Comparison of ENCODE assay signal across 18 cellular contexts in genomic region chr9:124021385-124021769, GRCh38. TPM values are rescaled to one million over a fixed set of nuclear protein-coding genes. Genes with fewer than 3 reads are reported as not detected.
A peak's percentile ranks its signal among the peaks of the same experiment; 100 is the strongest.
DNase-seq lines count a peak whose midpoint lies in the region; ATAC-seq and TF ChIP-seq lines count a peak whose summit lies in the region.
"Had no signal": no experiment of that assay in that cellular context is flagged by ENCODE, and none has a peak within 500 bp of the region (broad histone marks: within the 10 kb centered on the region; RNA-seq: fewer than 3 reads in every experiment).

No MANE protein-coding gene starts in this region.

- no peak overlapping the region for H4K91ac ChIP-seq in neuronal stem cell (ENCODE audit: low read depth, low read length, poor library complexity)

- peak overlapping the region; percentile 77 for H3K23ac ChIP-seq in neuronal stem cell (ENCODE audit: low read depth, low read length, poor library complexity)

- no CpG with 5 or more reads among the region's 5 CpGs for WGBS in neuronal stem cell (ENCODE audit: extremely low coverage in 2 of 2, insufficient read length in 2 of 2, insufficient replicate concordance in 1 of 2), 2 donors

- no peak overlapping the region for H2BK5ac ChIP-seq in neuronal stem cell (ENCODE audit: low read length)

- no peak overlapping the region for H3K4ac ChIP-seq in neuronal stem cell (ENCODE audit: low read length)

- H3K36me3 ChIP-seq in neuronal stem cell (replicated peaks in 1 of 2; ENCODE audit: control insufficient read depth in 2 of 2, insufficient read depth in 2 of 2, low read length in 2 of 2) (peaks cover 0 to 55% of the 10 kb centered on the region in 2 donors), Karpas-422 (ENCODE audit: insufficient read depth, low read length) (no peaks in the 10 kb centered on the region)
- H3K36me3 ChIP-seq: BLaER1, MG63, Peyer's patch had no signal

- TF ChIP-seq CTCF in brain (conservative IDR thresholded peaks at IDR 0.05) = no peak

- H4K8ac ChIP-seq in neuronal stem cell (ENCODE audit: low read depth, low read length) = no peak overlapping the region

- no peaks in the 10 kb centered on the region for H3K9me2 ChIP-seq in Karpas-422 (replicated peaks; ENCODE audit: insufficient read depth, low read length)

- H4K20me1 ChIP-seq in Karpas-422 (ENCODE audit: insufficient read depth, low read depth, low read length) = no peaks in the 10 kb centered on the region

- H3K27me3 Mint-ChIP-seq in activated T-cell treated with anti-CD3 and anti-CD28 coated beads, Interleukin-2, amount 50 U/mL, for 72 hours (ENCODE audit: low read depth) = peaks cover 84% of the 10 kb centered on the region
- H3K27me3 Mint-ChIP-seq in IgD-negative memory B cell (peaks cover 68% of the 10 kb centered on the region), brain (peaks cover 66% of the 10 kb centered on the region)

- peak overlapping the region; percentile 66 for H3K18ac ChIP-seq in neuronal stem cell (ENCODE audit: low read length)

- H3K4me3 ChIP-seq in neuronal stem cell (ENCODE audit: low read length in 2 of 2) = no peak overlapping the region
- H3K4me3 ChIP-seq in Karpas-422 (ENCODE audit: low read length) = no peak overlapping the region
- H3K4me3 ChIP-seq: BLaER1, MG63, Peyer's patch had no signal

- H3K27ac Mint-ChIP-seq in activated T-cell treated with anti-CD3 and anti-CD28 coated beads, Interleukin-2, amount 50 U/mL, for 72 hours = peak overlapping the region; percentile 5
- H3K27ac Mint-ChIP-seq in IgD-negative memory B cell (peak overlapping the region; percentile 81 to 97 (median 83)), brain (peak overlapping the region in 3 of 5 experiments; percentile 2 to 83 (median 69))

- H3K27me3 ChIP-seq in neuronal stem cell (ENCODE audit: control insufficient read depth in 3 of 3, insufficient read depth in 3 of 3, low read depth in 1 of 3, low read length in 3 of 3) (peaks cover 0 to 86% (median 0%) of the 10 kb centered on the region in 3 experiments), Karpas-422 (ENCODE audit: low read length) (no peaks in the 10 kb centered on the region)
- H3K27me3 ChIP-seq: MG63 had no signal

- H2AFZ ChIP-seq in neuronal stem cell (ENCODE audit: low read length) = no peak overlapping the region
- no peak overlapping the region for H2AFZ ChIP-seq in Karpas-422 (ENCODE audit: low read length)

- H3K4me1 Mint-ChIP-seq in activated T-cell treated with anti-CD3 and anti-CD28 coated beads, Interleukin-2, amount 50 U/mL, for 72 hours (ENCODE audit: low read depth) = peaks cover 31% of the 10 kb centered on the region
- H3K4me1 Mint-ChIP-seq in IgD-negative memory B cell (peaks cover 14 to 27% (median 20%) of the 10 kb centered on the region in 3 donors), brain (peaks cover 25% of the 10 kb centered on the region)

- H3K9me3 Mint-ChIP-seq in activated T-cell treated with anti-CD3 and anti-CD28 coated beads, Interleukin-2, amount 50 U/mL, for 72 hours = no peaks in the 10 kb centered on the region
- H3K9me3 Mint-ChIP-seq in IgD-negative memory B cell (peaks cover 0 to 14% (median 0%) of the 10 kb centered on the region in 3 donors), brain (peaks cover 0 to 14% (median 0%) of the 10 kb centered on the region in 5 experiments)

- peak overlapping the region; percentile 16 to 42 for H3K4me3 Mint-ChIP-seq in activated T-cell treated with anti-CD3 and anti-CD28 coated beads, Interleukin-2, amount 50 U/mL, for 72 hours
- H3K4me3 Mint-ChIP-seq in IgD-negative memory B cell = peak overlapping the region in 3 of 4 donors; percentile 8 to 71 (median 10)
- peak overlapping the region in 3 of 5 experiments; percentile 7 to 44 (median 34) for H3K4me3 Mint-ChIP-seq in brain

- no peak overlapping the region for H2BK15ac ChIP-seq in neuronal stem cell (ENCODE audit: low read length)

- peaks cover 0 to 2% of the 10 kb centered on the region in 2 donors for H3K9me3 ChIP-seq in neuronal stem cell (replicated peaks in 1 of 2; ENCODE audit: control insufficient read depth in 2 of 2, insufficient read depth in 1 of 2, low read depth in 1 of 2, low read length in 2 of 2)
- no peaks in the 10 kb centered on the region for H3K9me3 ChIP-seq in Karpas-422 (ENCODE audit: low read length)
- H3K9me3 ChIP-seq: BLaER1, MG63, Peyer's patch had no signal

- ATAC-seq in activated T-cell treated with anti-CD3 and anti-CD28 coated beads, Interleukin-2, amount 50 U/mL, for 72 hours (replicated peaks in 1 of 2) = no peak
- ATAC-seq: Right ventricle myocardium inferior had no signal

- H3K79me2 ChIP-seq in Karpas-422 (ENCODE audit: low read length) = no peaks in the 10 kb centered on the region

- H3K9ac ChIP-seq in neuronal stem cell (ENCODE audit: low read depth, low read length, poor library complexity) = no peak overlapping the region
- no peak overlapping the region for H3K9ac ChIP-seq in Karpas-422 (ENCODE audit: low read length)
- H3K9ac ChIP-seq: BLaER1 had no signal

- peaks cover 0 to 17% of the 10 kb centered on the region in 2 donors for H3K4me1 ChIP-seq in neuronal stem cell (ENCODE audit: control insufficient read depth in 2 of 2, insufficient read depth in 1 of 2, low read depth in 1 of 2, low read length in 2 of 2)
- no peaks in the 10 kb centered on the region for H3K4me1 ChIP-seq in Karpas-422 (ENCODE audit: low read length)

- peaks cover 12% of the 10 kb centered on the region for H3K79me1 ChIP-seq in neuronal stem cell (ENCODE audit: low read depth, low read length)

- H3K14ac ChIP-seq in neuronal stem cell (ENCODE audit: low read length) = no peak overlapping the region

- no peak overlapping the region for H2BK120ac ChIP-seq in neuronal stem cell (ENCODE audit: low read depth, low read length)

- H2BK12ac ChIP-seq in neuronal stem cell (ENCODE audit: low read length) = no peak overlapping the region

- peaks cover 1 to 7% of the 10 kb centered on the region in 2 donors for H3K36me3 Mint-ChIP-seq in activated T-cell treated with anti-CD3 and anti-CD28 coated beads, Interleukin-2, amount 50 U/mL, for 72 hours (ENCODE audit: insufficient read depth in 2 of 2)
- H3K36me3 Mint-ChIP-seq in IgD-negative memory B cell (peaks cover 4% of the 10 kb centered on the region), brain (peaks cover 9% of the 10 kb centered on the region)

- H3K4me2 ChIP-seq in neuronal stem cell (ENCODE audit: insufficient read depth, low read length, poor library complexity, severe bottlenecking) (no peak overlapping the region), Karpas-422 (ENCODE audit: low read depth, low read length, poor library complexity, severe bottlenecking) (no peak overlapping the region)

- H2AK5ac ChIP-seq in neuronal stem cell (ENCODE audit: low read depth, low read length) = no peak overlapping the region

- DNase-seq in activated T-cell treated with anti-CD3 and anti-CD28 coated beads, Interleukin-2, amount 50 U/mL, for 72 hours = no peak
- DNase-seq in activated T-cell treated with anti-CD3 and anti-CD28 coated beads for 4 hours (no peak), neuronal stem cell (ENCODE audit: low spot score) (no peak), HuH-7.5 (ENCODE audit: low spot score) (no peak), NOMO-1 (lab: John Stamatoyannopoulos, UW; ENCODE audit: unreplicated experiment in 2 of 2) (no peak), Karpas-422 (no peak)
- DNase-seq: GF-D8, GOT3, MG63, NCI-H1092, NCI-H2081 treated with DMSO at 0.1 percent for 48 hours, NCI-H510A treated with DMSO at 0.1 percent for 48 hours, NCI-H82, Peyer's patch had no signal

- H3K27ac ChIP-seq in neuronal stem cell (replicated peaks; ENCODE audit: low read length) (no peak overlapping the region), Karpas-422 (ENCODE audit: low read length) (no peak overlapping the region)
- H3K27ac ChIP-seq: BLaER1, Peyer's patch had no signal

RNA-seq across cellular contexts. Expression of gene LHX2, which starts 9.8 kb away (rescaled TPM):
- total RNA-seq in activated T-cell treated with anti-CD3 and anti-CD28 coated beads, Interleukin-2, amount 50 U/mL, for 72 hours = not detected
- polyA plus RNA-seq in IgD-negative memory B cell (not detected), brain (ENCODE audit: insufficient read depth, low read depth, low replicate concordance) (283 TPM)
- 373 TPM for polyA plus RNA-seq in neuronal stem cell (2013, experiment 1 of 2)
- 381 TPM for polyA plus RNA-seq in neuronal stem cell (2013, experiment 2 of 2)
- not detected in 2 replicates for total RNA-seq in Karpas-422 (2014; rRNA removed; shearing (Covaris generic); ENCODE audit: low replicate concordance)
- total RNA-seq: Peyer's patch, Right ventricle myocardium inferior had no signal

Comparison
In these comparisons a context has a peak if more than half of its experiments do, and no peak if none do; other contexts are left out.
1. H3K27ac Mint-ChIP-seq: peak in every context shown above with its lines; median percentile 83 in IgD-negative memory B cell; 69 in brain; 5 in activated T-cell treated with anti-CD3 and anti-CD28 coated beads, Interleukin-2, amount 50 U/mL, for 72 hours.